In genomic region chr10:124534231-124534798, GRCh38 we compare ENCODE assay signal across 10 cellular contexts.
DNase-seq lines count a peak whose midpoint lies in the region; ATAC-seq, FAIRE-seq and TF ChIP-seq lines count a peak whose summit lies in the region.
"Had no signal": no experiment of that assay in that cellular context is flagged by ENCODE, and none has a peak within 500 bp of the region (broad histone marks: within the 10 kb centered on the region; RNA-seq: fewer than 3 reads in every experiment).

No MANE protein-coding gene starts in this region.

- no peak overlapping the region for H3K4me3 Mint-ChIP-seq in activated T-helper 1 cell treated with anti-CD3 and anti-CD28 coated beads, Interleukin-12 subunit alpha, Interleukin-12 subunit beta, Interleukin-2, Interleukin-4 antibody, amounts not matched to agents 30 ng/mL and 10 ng/mL and 1 ng/mL, durations not matched to agents 14 hours and 24 hours and 36 hours
- H3K4me3 Mint-ChIP-seq: central memory CD8-positive, alpha-beta T cell had no signal

- BruUV-seq in Panc1 (replicated peaks; lab: Mats Ljungman, UMichigan) = no TSS peak

- POLR2A ChIA-PET in Panc1 (lab: Charles Lee) = no interaction called here

- no peaks in the 10 kb centered on the region for H3K27me3 ChIP-seq in Panc1 (ENCODE audit: control insufficient read depth, insufficient read depth, low read length)

- no peaks in the 10 kb centered on the region for H3K36me3 ChIP-seq in Panc1 (ENCODE audit: control insufficient read depth, insufficient read depth, low read length)

- TF ChIP-seq CTCF in GM13976 (IDR thresholded peaks at IDR 0.05; ENCODE audit: borderline replicate concordance, control extremely low read depth, extremely low read depth, insufficient read depth, missing control alignments) (no peak), Panc1 (IDR thresholded peaks at IDR 0.05) (peak; percentile 54)

- H3K36me3 Mint-ChIP-seq in activated T-helper 1 cell treated with anti-CD3 and anti-CD28 coated beads, Interleukin-12 subunit alpha, Interleukin-12 subunit beta, Interleukin-2, Interleukin-4 antibody, amounts not matched to agents 30 ng/mL and 10 ng/mL and 1 ng/mL, durations not matched to agents 14 hours and 24 hours and 36 hours (ENCODE audit: low read depth) = no peaks in the 10 kb centered on the region

- H3K4me1 Mint-ChIP-seq in activated T-helper 1 cell treated with anti-CD3 and anti-CD28 coated beads, Interleukin-12 subunit alpha, Interleukin-12 subunit beta, Interleukin-2, Interleukin-4 antibody, amounts not matched to agents 30 ng/mL and 10 ng/mL and 1 ng/mL, durations not matched to agents 14 hours and 24 hours and 36 hours (ENCODE audit: low read depth) = peaks cover 5% of the 10 kb centered on the region

- DNase-seq in GM13976 (ENCODE audit: low spot score) = peak; percentile 64
- DNase-seq in Panc1 (ENCODE audit: low read depth, low spot score) = no peak
- DNase-seq in Right ventricle myocardium superior = peak; percentile 67
- peak in 6 of 10 donors; percentile 46 to 92 (median 60) for DNase-seq in posterior cingulate gyrus
- DNase-seq in NCI-H187 treated with DMSO at 0.1 percent for 48 hours (lab: John Stamatoyannopoulos, UW) = no peak
- no peak for DNase-seq in RCC 7860 (ENCODE audit: low spot score)
- DNase-seq in activated T-helper 1 cell treated with anti-CD3 and anti-CD28 coated beads, Interleukin-12 subunit alpha, Interleukin-12 subunit beta, Interleukin-2, Interleukin-4 antibody, amounts not matched to agents 30 ng/mL and 10 ng/mL and 1 ng/mL, durations not matched to agents 14 hours and 24 hours and 36 hours (ENCODE audit: low spot score) = no peak
- DNase-seq: stimulated activated CD4-positive, alpha-beta T cell treated with anti-CD3 and anti-CD28 coated beads, Interleukin-1b, Interleukin-23, amount 100 ng/mL, for 48 hours had no signal

- in situ Hi-C loops in GM13976 (cut with MboI; ENCODE audit: low sequenced_read_pairs, unreplicated experiment) = loop anchor here (25.0 kb wide), 1 partner anchor 303 kb away; no protein-coding TSS in a partner anchor
- in situ Hi-C loops in Panc1 (cut with HindIII; ENCODE audit: low pct_unique_long_range_greater_than_20kb, low sequenced_read_pairs) = no loop called here

- ATAC-seq in Panc1 (no peak), Right ventricle myocardium superior (ENCODE audit: poor library complexity) (peak; percentile 30), GM18858 (IDR thresholded peaks at IDR 0.05; ENCODE audit: unreplicated experiment) (no peak)

- peaks cover 10% of the 10 kb centered on the region for H3K27me3 Mint-ChIP-seq in activated T-helper 1 cell treated with anti-CD3 and anti-CD28 coated beads, Interleukin-12 subunit alpha, Interleukin-12 subunit beta, Interleukin-2, Interleukin-4 antibody, amounts not matched to agents 30 ng/mL and 10 ng/mL and 1 ng/mL, durations not matched to agents 14 hours and 24 hours and 36 hours (ENCODE audit: insufficient read depth)
- H3K27me3 Mint-ChIP-seq: central memory CD8-positive, alpha-beta T cell had no signal

- CTCF ChIA-PET in Panc1 (lab: Charles Lee) = interaction anchor here (0.6 to 1.6 kb wide), 2 partner anchors 207 kb away, joined by 3 to 5 read pairs; no protein-coding TSS in a partner anchor

- no peak overlapping the region for H3K27ac ChIP-seq in Panc1 (ENCODE audit: low read length)

- no peaks in the 10 kb centered on the region for H3K9me3 ChIP-seq in Panc1 (ENCODE audit: control insufficient read depth, insufficient read depth, low read depth, low read length)

- H3K9me3 Mint-ChIP-seq in activated T-helper 1 cell treated with anti-CD3 and anti-CD28 coated beads, Interleukin-12 subunit alpha, Interleukin-12 subunit beta, Interleukin-2, Interleukin-4 antibody, amounts not matched to agents 30 ng/mL and 10 ng/mL and 1 ng/mL, durations not matched to agents 14 hours and 24 hours and 36 hours = no peaks in the 10 kb centered on the region
- H3K9me3 Mint-ChIP-seq: central memory CD8-positive, alpha-beta T cell had no signal

- H3K4me1 ChIP-seq in Panc1 (ENCODE audit: control insufficient read depth, insufficient read depth, low read length) = no peaks in the 10 kb centered on the region

- H3K27ac Mint-ChIP-seq in activated T-helper 1 cell treated with anti-CD3 and anti-CD28 coated beads, Interleukin-12 subunit alpha, Interleukin-12 subunit beta, Interleukin-2, Interleukin-4 antibody, amounts not matched to agents 30 ng/mL and 10 ng/mL and 1 ng/mL, durations not matched to agents 14 hours and 24 hours and 36 hours = no peak overlapping the region

- intact Hi-C loops in Panc1 (cut with micrococcal nuclease; ENCODE audit: unreplicated experiment) (loop anchor here (10.0 kb wide), 1 partner anchor 290 kb away; no protein-coding TSS in a partner anchor), Right ventricle myocardium superior (cut with DNase I) (no loop called here), posterior cingulate gyrus (cut with DNase I) (loop anchor here (10.0 kb wide), 1 partner anchor 80 kb away; no protein-coding TSS in a partner anchor)
- intact Hi-C loops in activated T-helper 1 cell treated with anti-CD3 and anti-CD28 coated beads, Interleukin-12 subunit alpha, Interleukin-12 subunit beta, Interleukin-2, Interleukin-4 antibody, amounts not matched to agents 30 ng/mL and 10 ng/mL and 1 ng/mL, durations not matched to agents 14 hours and 24 hours and 36 hours (cut with micrococcal nuclease) = loop anchor here (5.0 kb wide), 1 partner anchor 383 kb away; no protein-coding TSS in a partner anchor

- no peak overlapping the region for H3K4me3 ChIP-seq in Panc1 (ENCODE audit: low read depth in 2 of 2, low read length in 2 of 2)

- FAIRE-seq in RCC 7860 (lab: Jason Lieb, UNC) = no peak

Comparison
In these comparisons a context has a peak if more than half of its experiments do, and no peak if none do; other contexts are left out.
1. DNase-seq: peak in GM13976 (single experiment), Right ventricle myocardium superior (single experiment) and posterior cingulate gyrus (6 of 10); none in Panc1 (single experiment), NCI-H187 treated with DMSO at 0.1 percent for 48 hours (single experiment), RCC 7860 (single experiment) and activated T-helper 1 cell treated with anti-CD3 and anti-CD28 coated beads, Interleukin-12 subunit alpha, Interleukin-12 subunit beta, Interleukin-2, Interleukin-4 antibody, amounts not matched to agents 30 ng/mL and 10 ng/mL and 1 ng/mL, durations not matched to agents 14 hours and 24 hours and 36 hours (single experiment).